ENCODE assay signal across 9 cellular contexts in the genomic region with DNA sequence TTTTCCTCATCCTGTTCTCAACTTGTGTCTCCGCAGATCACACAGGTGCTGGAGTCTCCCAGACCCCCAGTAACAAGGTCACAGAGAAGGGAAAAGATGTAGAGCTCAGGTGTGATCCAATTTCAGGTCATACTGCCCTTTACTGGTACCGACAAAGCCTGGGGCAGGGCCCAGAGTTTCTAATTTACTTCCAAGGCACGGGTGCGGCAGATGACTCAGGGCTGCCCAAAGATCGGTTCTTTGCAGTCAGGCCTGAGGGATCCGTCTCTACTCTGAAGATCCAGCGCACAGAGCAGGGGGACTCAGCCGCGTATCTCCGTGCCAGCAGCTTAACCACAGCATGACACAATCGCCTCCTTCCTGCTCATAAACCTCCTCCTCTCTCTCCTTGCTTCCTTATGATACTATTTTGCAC.
DNase-seq lines count a peak whose midpoint lies in the region; ATAC-seq and TF ChIP-seq lines count a peak whose summit lies in the region.
"Had no signal": no experiment of that assay in that cellular context is flagged by ENCODE, and none has a peak within 500 bp of the region (broad histone marks: within the 10 kb centered on the region; RNA-seq: fewer than 3 reads in every experiment).

No MANE protein-coding gene starts in this region.

- no peak overlapping the region for H3K4me3 Mint-ChIP-seq in chondrocyte (ENCODE audit: unreplicated experiment)
- H3K4me3 Mint-ChIP-seq: memory B cell had no signal

- H3K36me3 ChIP-seq in adipocyte (ENCODE audit: control insufficient read depth, insufficient read depth, low read length, severe bottlenecking) (no peaks in the 10 kb centered on the region), smooth muscle cell (ENCODE audit: low read depth) (no peaks in the 10 kb centered on the region)

- peak; percentile 74 for DNase-seq in NOMO-1 treated with DMSO at 0.1 percent for 48 hours (lab: John Stamatoyannopoulos, UW; ENCODE audit: unreplicated experiment)
- DNase-seq in adipocyte (ENCODE audit: low read depth): peak; percentile 76
- peak; percentile 17 for DNase-seq in smooth muscle cell (lab: John Stamatoyannopoulos, UW; ENCODE audit: unreplicated experiment)
- DNase-seq in islet precursor cell: no peak
- DNase-seq in NCI-H2196 treated with DMSO at 0.1 percent for 48 hours (lab: John Stamatoyannopoulos, UW; ENCODE audit: unreplicated experiment): no peak
- no peak for DNase-seq in NCI-H1930 (lab: John Stamatoyannopoulos, UW)
- DNase-seq in chondrocyte (ENCODE audit: low spot score): no peak

- no peaks in the 10 kb centered on the region for H3K9me3 Mint-ChIP-seq in chondrocyte (ENCODE audit: low read depth)
- H3K9me3 Mint-ChIP-seq: memory B cell had no signal

- TF ChIP-seq CTCF in smooth muscle cell (IDR thresholded peaks at IDR 0.05; ENCODE audit: borderline replicate concordance, insufficient read depth, poor library complexity, severe bottlenecking) (no peak), chondrocyte (IDR thresholded peaks at IDR 0.05) (no peak)

- peak; percentile 43 for ATAC-seq in GM21423 (IDR thresholded peaks at IDR 0.05; ENCODE audit: unreplicated experiment)

- H3K27ac Mint-ChIP-seq in chondrocyte (ENCODE audit: unreplicated experiment): no peak overlapping the region
- H3K27ac Mint-ChIP-seq: memory B cell had no signal

- no peaks in the 10 kb centered on the region for H3K36me3 Mint-ChIP-seq in chondrocyte (ENCODE audit: low read depth)
- H3K36me3 Mint-ChIP-seq: memory B cell had no signal

- H3K4me1 ChIP-seq in adipocyte (ENCODE audit: control insufficient read depth, insufficient read depth, low read length) (peaks cover 19% of the 10 kb centered on the region), smooth muscle cell (ENCODE audit: low read depth) (peaks cover 5% of the 10 kb centered on the region)

- no peaks in the 10 kb centered on the region for H4K20me1 ChIP-seq in smooth muscle cell (ENCODE audit: low read depth)

- H3K27me3 ChIP-seq in adipocyte (replicated peaks; ENCODE audit: control insufficient read depth, insufficient read depth, low read length) (peaks cover 5% of the 10 kb centered on the region), smooth muscle cell (ENCODE audit: low read depth) (no peaks in the 10 kb centered on the region)

- peaks cover 15% of the 10 kb centered on the region for H3F3A ChIP-seq in smooth muscle cell (ENCODE audit: low read depth)

- no peak overlapping the region for H2AFZ ChIP-seq in smooth muscle cell (ENCODE audit: low read depth)

- H3K9me3 ChIP-seq in adipocyte (ENCODE audit: control insufficient read depth, low read length) (no peaks in the 10 kb centered on the region), smooth muscle cell (replicated peaks; ENCODE audit: low read depth) (no peaks in the 10 kb centered on the region)

- H3K9ac ChIP-seq in adipocyte (ENCODE audit: low read length) (peak overlapping the region; percentile 24), smooth muscle cell (ENCODE audit: low read depth) (peak overlapping the region; percentile 56)

- 27% methylated on average over 11 of the region's 11 CpGs for WGBS in smooth muscle cell (ENCODE audit: low lambda C conversion rate)

- peaks cover 3% of the 10 kb centered on the region for H3K4me1 Mint-ChIP-seq in chondrocyte (ENCODE audit: low read depth)

- H3K4me2 ChIP-seq in smooth muscle cell: peak overlapping the region; percentile 63

- H3K4me3 ChIP-seq in adipocyte (ENCODE audit: low read length) (no peak overlapping the region), smooth muscle cell (no peak overlapping the region)

- peaks cover 5% of the 10 kb centered on the region for H3K27me3 Mint-ChIP-seq in chondrocyte (ENCODE audit: low read depth)

- H3K27ac ChIP-seq in smooth muscle cell (ENCODE audit: low read depth): peak overlapping the region; percentile 80

- no peaks in the 10 kb centered on the region for H3K79me2 ChIP-seq in smooth muscle cell (ENCODE audit: low read depth)

Comparison
In these comparisons a context has a peak if more than half of its experiments do, and no peak if none do; other contexts are left out.
1. DNase-seq: peak in NOMO-1 treated with DMSO at 0.1 percent for 48 hours (single experiment), adipocyte (single experiment) and smooth muscle cell (single experiment); none in islet precursor cell (single experiment), NCI-H2196 treated with DMSO at 0.1 percent for 48 hours (single experiment), NCI-H1930 (0 of 2) and chondrocyte (single experiment).